8 cellular contexts compared by ENCODE assay signal in the genomic region with DNA sequence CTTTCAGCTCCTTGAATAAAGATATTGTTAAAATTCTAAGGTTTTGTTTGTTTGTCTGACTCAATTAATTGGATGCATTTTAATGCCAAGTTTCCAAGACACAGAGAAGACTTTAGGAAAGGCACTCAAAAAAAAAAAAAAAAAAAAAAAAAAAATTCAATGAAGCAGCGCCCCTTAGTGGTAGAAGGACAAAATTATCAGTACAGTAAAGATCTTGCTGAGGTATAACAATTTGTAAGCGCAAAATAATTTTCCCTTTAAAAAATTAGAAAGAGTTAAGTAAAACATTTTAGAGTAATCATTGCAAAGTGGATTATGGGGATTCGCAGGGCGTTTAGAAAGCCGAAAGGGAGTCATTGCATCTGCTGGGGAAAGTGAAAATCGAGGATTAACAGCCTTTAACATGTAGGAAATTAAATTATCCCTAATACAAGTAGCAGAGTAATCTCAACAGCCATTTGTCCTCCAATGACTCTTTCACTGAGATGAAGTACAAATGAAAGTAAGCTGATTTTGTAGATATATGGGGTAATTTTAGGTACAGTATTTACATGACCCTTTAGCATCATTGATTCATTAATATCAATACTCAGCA. TPM values are rescaled to one million over a fixed set of nuclear protein-coding genes. Genes with fewer than 3 reads are reported as not detected.
DNase-seq lines count a peak whose midpoint lies in the region; ATAC-seq, FAIRE-seq and TF ChIP-seq lines count a peak whose summit lies in the region.

No MANE protein-coding gene starts in this region.

- no peak overlapping the region for H3K4me3 ChIP-seq in WI38 (ENCODE audit: low read depth, low read length)
- H3K4me3 ChIP-seq in kidney (ENCODE audit: low read length in 2 of 2) = no peak overlapping the region

- CTCF ChIA-PET in activated CD4-positive, alpha-beta memory T cell treated with anti-CD3 and anti-CD28 coated beads for 36 hours (lab: Charles Lee) = interaction anchor here (0.6 to 2.4 kb wide), 14 partner anchors 9 to 979 kb away, joined by 3 to 9 read pairs (median 3); no protein-coding TSS in a partner anchor

- no peaks in the 10 kb centered on the region for H3K27me3 Mint-ChIP-seq in activated CD4-positive, alpha-beta memory T cell treated with anti-CD3 and anti-CD28 coated beads for 36 hours

- no peaks in the 10 kb centered on the region for H3K36me3 Mint-ChIP-seq in activated CD4-positive, alpha-beta memory T cell treated with anti-CD3 and anti-CD28 coated beads for 36 hours

- FAIRE-seq in kidney (lab: Jason Lieb, UNC) = peak; percentile 97

- no peak overlapping the region for H3K27ac ChIP-seq in kidney (ENCODE audit: low read depth in 2 of 2, low read length in 2 of 2)
- H3K27ac ChIP-seq in substantia nigra (ENCODE audit: low read depth, low read length, poor library complexity, severe bottlenecking) = no peak overlapping the region

- H3K9me3 ChIP-seq in kidney (ENCODE audit: control insufficient read depth in 1 of 2, low read length in 2 of 2) = no peaks in the 10 kb centered on the region

- H3K27ac Mint-ChIP-seq in activated CD4-positive, alpha-beta memory T cell treated with anti-CD3 and anti-CD28 coated beads for 36 hours = no peak overlapping the region

- H3K4me3 Mint-ChIP-seq in activated CD4-positive, alpha-beta memory T cell treated with anti-CD3 and anti-CD28 coated beads for 36 hours = no peak overlapping the region

- no peaks in the 10 kb centered on the region for H3K9me3 Mint-ChIP-seq in activated CD4-positive, alpha-beta memory T cell treated with anti-CD3 and anti-CD28 coated beads for 36 hours

- POLR2A ChIA-PET in activated CD4-positive, alpha-beta memory T cell treated with anti-CD3 and anti-CD28 coated beads for 36 hours (lab: Charles Lee) = no interaction called here

- no peaks in the 10 kb centered on the region for H3K36me3 ChIP-seq in kidney (ENCODE audit: control insufficient read depth in 1 of 2, insufficient read depth in 2 of 2, low read length in 2 of 2)

- peaks cover 0 to 7% of the 10 kb centered on the region in 2 donors for H3K4me1 ChIP-seq in kidney (ENCODE audit: control insufficient read depth in 1 of 2, insufficient read depth in 1 of 2, low read depth in 1 of 2, low read length in 2 of 2)

- DNase-seq in EH (ENCODE audit: low read depth) (peak; percentile 48), kidney (no peak), substantia nigra (lab: John Stamatoyannopoulos, UW) (no peak)
- DNase-seq in activated CD4-positive, alpha-beta memory T cell treated with anti-CD3 and anti-CD28 coated beads for 36 hours = no peak

- H3K9ac ChIP-seq in kidney (ENCODE audit: low read length in 2 of 2) = no peak overlapping the region

- H3K4me1 Mint-ChIP-seq in activated CD4-positive, alpha-beta memory T cell treated with anti-CD3 and anti-CD28 coated beads for 36 hours (ENCODE audit: low read depth) = peaks cover 21% of the 10 kb centered on the region

- no peak for ATAC-seq in GM18867 (IDR thresholded peaks at IDR 0.05; ENCODE audit: unreplicated experiment)
- no peak for ATAC-seq in HG03457 (IDR thresholded peaks at IDR 0.05; ENCODE audit: unreplicated experiment)

- intact Hi-C loops in kidney (cut with DNase I) = no loop called here
- intact Hi-C loops in activated CD4-positive, alpha-beta memory T cell treated with anti-CD3 and anti-CD28 coated beads for 36 hours (cut with micrococcal nuclease) = loop anchor here (5.0 kb wide), 1 partner anchor 35 kb away; the partner anchor contains the start of gene MEGF11

- TF ChIP-seq CTCF in LNCAP (IDR thresholded peaks at IDR 0.05) (peak; percentile 47), WI38 (IDR thresholded peaks at IDR 0.05; ENCODE audit: low read depth, low read length) (peak; percentile 38; the same call in 1 of the 2 replicates), kidney (IDR thresholded peaks at IDR 0.05; ENCODE audit: borderline replicate concordance, extremely low read depth, insufficient read depth) (peak; percentile 53)

RNA-seq across cellular contexts. Expression of gene DIS3L, which starts 5.8 kb away (rescaled TPM):
- 28.5 TPM for total RNA-seq in kidney
- 10.6 TPM for polyA plus RNA-seq in kidney (ENCODE audit: insufficient read depth, low read depth, low replicate concordance)
- total RNA-seq in activated CD4-positive, alpha-beta memory T cell treated with anti-CD3 and anti-CD28 coated beads for 36 hours = 10 to 100 TPM; 23.5 to 26.3 TPM

RNA-seq across cellular contexts. Expression of gene MEGF11, which starts 34.0 kb away (rescaled TPM):
- total RNA-seq in kidney = 41.8 TPM
- 10.4 TPM for polyA plus RNA-seq in kidney (ENCODE audit: insufficient read depth, low read depth, low replicate concordance)
- total RNA-seq in activated CD4-positive, alpha-beta memory T cell treated with anti-CD3 and anti-CD28 coated beads for 36 hours = not detected

Comparison
In these comparisons a context has a peak if more than half of its experiments do, and no peak if none do; other contexts are left out.
1. RNA of gene MEGF11, which starts 34.0 kb away (total RNA-seq): 41.8 TPM in kidney (single experiment); not detected in activated CD4-positive, alpha-beta memory T cell treated with anti-CD3 and anti-CD28 coated beads for 36 hours; every median in the first group is over 10 times any median in the second.
2. Peak in every context shown above with its lines, with median percentiles within 50 percentile points of each other: CTCF ChIP-seq.